In genomic region chr4:176377705-176378302, GRCh38 we compare ENCODE assay signal across 9 cellular contexts. TPM values are rescaled to one million over a fixed set of nuclear protein-coding genes. Genes with fewer than 3 reads are reported as not detected.
DNase-seq lines count a peak whose midpoint lies in the region; ATAC-seq and TF ChIP-seq lines count a peak whose summit lies in the region.
"Had no signal": no experiment of that assay in that cellular context is flagged by ENCODE, and none has a peak within 500 bp of the region (broad histone marks: within the 10 kb centered on the region; RNA-seq: fewer than 3 reads in every experiment).

No MANE protein-coding gene starts in this region.

- ATAC-seq in GM19324 (IDR thresholded peaks at IDR 0.05; ENCODE audit: low FRiP score, unreplicated experiment): peak; percentile 74
- peak; percentile 84 for ATAC-seq in HG03103 (IDR thresholded peaks at IDR 0.05; ENCODE audit: low read depth, unreplicated experiment)

- H3K4me2 ChIP-seq in PC-9: no peak overlapping the region

- intact Hi-C loops in PC-9 (cut with micrococcal nuclease; ENCODE audit: unreplicated experiment): loop anchor here (1.0 to 10.0 kb wide), 5 partner anchors 189 to 1177 kb away; no protein-coding TSS in a partner anchor
- intact Hi-C loops in colonic mucosa (cut with DNase I): loop anchor here (2.0 kb wide), 1 partner anchor 671 kb away; no protein-coding TSS in a partner anchor
- intact Hi-C loops in lower leg skin (cut with DNase I; ENCODE audit: low total_unique reads): no loop called here

- no peaks in the 10 kb centered on the region for H3K79me2 ChIP-seq in PC-9 (ENCODE audit: low read depth)

- POLR2A ChIA-PET in PC-9 (lab: Charles Lee; ENCODE audit: unreplicated experiment): no interaction called here

- TF ChIP-seq CTCF in PC-9 (conservative IDR thresholded peaks at IDR 0.05) (peak; percentile 64), colonic mucosa (IDR thresholded peaks at IDR 0.05) (no peak), lower leg skin (IDR thresholded peaks at IDR 0.05) (no peak)

- no peaks in the 10 kb centered on the region for H3K27me3 ChIP-seq in PC-9 (ENCODE audit: insufficient read depth, low read depth)
- H3K27me3 ChIP-seq in colonic mucosa: no peaks in the 10 kb centered on the region

- H2AFZ ChIP-seq in PC-9: no peak overlapping the region

- DNase-seq in DMS53 (lab: John Stamatoyannopoulos, UW): peak; percentile 66
- DNase-seq in PC-9: no peak
- DNase-seq in iris pigment epithelial cell (ENCODE audit: low read depth): peak; percentile 18
- no peak for DNase-seq in colonic mucosa
- DNase-seq in OCI-M2 (lab: John Stamatoyannopoulos, UW; ENCODE audit: unreplicated experiment): no peak
- no peak for DNase-seq in lower leg skin (ENCODE audit: low spot score in 2 of 2)

- H3K9me3 ChIP-seq in PC-9 (ENCODE audit: insufficient read depth, low read depth) (no peaks in the 10 kb centered on the region), colonic mucosa (no peaks in the 10 kb centered on the region)

- no peak for TF ChIP-seq POLR2A in lower leg skin (IDR thresholded peaks at IDR 0.05)

- H3K9me2 ChIP-seq in PC-9 (ENCODE audit: insufficient read depth): no peaks in the 10 kb centered on the region

- no peaks in the 10 kb centered on the region for H3K36me3 ChIP-seq in PC-9 (ENCODE audit: low read depth)
- H3K36me3 ChIP-seq in colonic mucosa: no peaks in the 10 kb centered on the region

- H4K20me1 ChIP-seq in PC-9 (ENCODE audit: insufficient read depth): no peaks in the 10 kb centered on the region

- no peaks in the 10 kb centered on the region for H3F3A ChIP-seq in PC-9 (ENCODE audit: insufficient read depth, low read depth)

- H3K9ac ChIP-seq in colonic mucosa (ENCODE audit: low read depth in 2 of 2, low read length in 2 of 2): no peak overlapping the region

- no peaks in the 10 kb centered on the region for H3K4me1 ChIP-seq in PC-9 (replicated peaks; ENCODE audit: insufficient read depth)
- no peaks in the 10 kb centered on the region for H3K4me1 ChIP-seq in colonic mucosa

- H3K27ac ChIP-seq in PC-9 (no peak overlapping the region), colonic mucosa (no peak overlapping the region)
- H3K27ac ChIP-seq: SK-N-MC had no signal

- BruUV-seq in PC-9 (replicated peaks; lab: Mats Ljungman, UMichigan): no TSS peak

- 70 to 85% methylated on average over 2 of the region's 2 CpGs for WGBS in lower leg skin, 2 donors

- CTCF ChIA-PET in PC-9 (lab: Charles Lee): interaction anchor here (1.6 kb wide), 1 partner anchor 669 kb away, joined by 13 read pairs; no protein-coding TSS in a partner anchor

- H3K4me3 ChIP-seq in PC-9 (no peak overlapping the region), colonic mucosa (no peak overlapping the region), lower leg skin (ENCODE audit: low read depth, poor library complexity, severe bottlenecking) (no peak overlapping the region)
- H3K4me3 ChIP-seq: SK-N-MC had no signal

RNA-seq across cellular contexts. Expression of gene SPCS3, which starts 58.0 kb away (rescaled TPM):
- total RNA-seq in PC-9 (2021) (107 TPM in 2 replicates), colonic mucosa (100 to 1,000 TPM; 116 to 147 TPM), lower leg skin (10 to 100 TPM; 39.8 to 54.5 (median 44.3) TPM)

Comparison
In these comparisons a context has a peak if more than half of its experiments do, and no peak if none do; other contexts are left out.
1. DNase-seq: peak in DMS53 (single experiment) and iris pigment epithelial cell (single experiment); none in PC-9 (0 of 2), colonic mucosa (single experiment), OCI-M2 (single experiment) and lower leg skin (0 of 2).